ENCODE assay signal across 12 cellular contexts in genomic region chr2:48249093-48249492, GRCh38.
DNase-seq lines count a peak whose midpoint lies in the region; ATAC-seq and TF ChIP-seq lines count a peak whose summit lies in the region.
"Had no signal": no experiment of that assay in that cellular context is flagged by ENCODE, and none has a peak within 500 bp of the region (broad histone marks: within the 10 kb centered on the region; RNA-seq: fewer than 3 reads in every experiment).

No MANE protein-coding gene starts in this region.

- H3K27me3 ChIP-seq in BE2C = no peaks in the 10 kb centered on the region

- peaks cover 15% of the 10 kb centered on the region for H3K4me1 ChIP-seq in mesodermal cell (ENCODE audit: control insufficient read depth, insufficient read depth, low read length, poor library complexity, severe bottlenecking)
- no peaks in the 10 kb centered on the region for H3K4me1 ChIP-seq in BE2C

- H3K4me1 Mint-ChIP-seq in T-cell (peaks cover 0 to 3% (median 0%) of the 10 kb centered on the region in 3 donors), Calu3 (ENCODE audit: low read depth, unreplicated experiment) (no peaks in the 10 kb centered on the region)
- H3K4me1 Mint-ChIP-seq: stimulated activated effector memory CD8-positive, alpha-beta T cell treated with anti-CD3 and anti-CD28 coated beads, Interleukin-12 subunit alpha, Interleukin-12 subunit beta, amount 100 ng/mL, for 72 hours had no signal

- H3K27me3 Mint-ChIP-seq in T-cell = no peaks in the 10 kb centered on the region
- H3K27me3 Mint-ChIP-seq in Calu3 (ENCODE audit: unreplicated experiment) = no peaks in the 10 kb centered on the region
- H3K27me3 Mint-ChIP-seq: effector memory CD8-positive, alpha-beta T cell had no signal

- H3K27ac ChIP-seq in mesodermal cell (ENCODE audit: low read depth, low read length, severe bottlenecking) = peak overlapping the region; percentile 94
- H3K27ac ChIP-seq: C4-2B had no signal

- DNase-seq in AG08395 (ENCODE audit: low spot score) = peak; percentile 14
- DNase-seq in NCI-H1694 treated with DMSO at 0.1 percent for 48 hours (lab: John Stamatoyannopoulos, UW) = peak; percentile 96
- peak; percentile 67 for DNase-seq in choroid plexus epithelial cell (ENCODE audit: low read depth)
- no peak for DNase-seq in BE2C
- DNase-seq in T-cell = no peak
- no peak for DNase-seq in SW480 (ENCODE audit: low spot score)
- DNase-seq in Calu3 = no peak
- DNase-seq: effector memory CD8-positive, alpha-beta T cell; nephron progenitor cell had no signal

- CTCF ChIA-PET in T-cell (lab: Charles Lee) = no interaction called here
- CTCF ChIA-PET in Calu3 (lab: Charles Lee) = interaction anchor here (0.7 kb wide), 1 partner anchor 50 kb away, joined by 4 read pairs; no protein-coding TSS in a partner anchor

- no peak overlapping the region for H3K4me3 Mint-ChIP-seq in T-cell
- H3K4me3 Mint-ChIP-seq in Calu3 (ENCODE audit: low read depth, unreplicated experiment) = no peak overlapping the region
- H3K4me3 Mint-ChIP-seq: effector memory CD8-positive, alpha-beta T cell; nephron progenitor cell; stimulated activated effector memory CD8-positive, alpha-beta T cell treated with anti-CD3 and anti-CD28 coated beads, Interleukin-12 subunit alpha, Interleukin-12 subunit beta, amount 100 ng/mL, for 72 hours had no signal

- no CpG with 5 or more reads among the region's 2 CpGs for WGBS in mesodermal cell (ENCODE audit: insufficient coverage in 2 of 2), 2 experiments

- H3K9me3 ChIP-seq in mesodermal cell (ENCODE audit: control insufficient read depth, low read length) (no peaks in the 10 kb centered on the region), BE2C (no peaks in the 10 kb centered on the region)

- intact Hi-C loops in Calu3 (cut with micrococcal nuclease; ENCODE audit: unreplicated experiment) = no loop called here

- H3K9me3 Mint-ChIP-seq in T-cell = no peaks in the 10 kb centered on the region
- H3K9me3 Mint-ChIP-seq in Calu3 (ENCODE audit: low read depth, unreplicated experiment) = no peaks in the 10 kb centered on the region
- H3K9me3 Mint-ChIP-seq: effector memory CD8-positive, alpha-beta T cell; nephron progenitor cell; stimulated activated effector memory CD8-positive, alpha-beta T cell treated with anti-CD3 and anti-CD28 coated beads, Interleukin-12 subunit alpha, Interleukin-12 subunit beta, amount 100 ng/mL, for 72 hours had no signal

- H3K36me3 ChIP-seq in mesodermal cell (ENCODE audit: control insufficient read depth, insufficient read depth, low read length) (no peaks in the 10 kb centered on the region), BE2C (no peaks in the 10 kb centered on the region)

- POLR2A ChIA-PET in T-cell (lab: Charles Lee) = no interaction called here

- ATAC-seq in T-cell (replicated peaks in 1 of 4) = no peak
- ATAC-seq: effector memory CD8-positive, alpha-beta T cell had no signal

- H3K27ac Mint-ChIP-seq in T-cell (no peak overlapping the region), Calu3 (ENCODE audit: unreplicated experiment) (no peak overlapping the region)
- H3K27ac Mint-ChIP-seq: effector memory CD8-positive, alpha-beta T cell; stimulated activated effector memory CD8-positive, alpha-beta T cell treated with anti-CD3 and anti-CD28 coated beads, Interleukin-12 subunit alpha, Interleukin-12 subunit beta, amount 100 ng/mL, for 72 hours had no signal

- no TSS peak for BruUV-seq in Calu3 (replicated peaks; lab: Mats Ljungman, UMichigan)

- H3K36me3 Mint-ChIP-seq in T-cell (no peaks in the 10 kb centered on the region), Calu3 (ENCODE audit: insufficient read depth, unreplicated experiment) (no peaks in the 10 kb centered on the region)
- H3K36me3 Mint-ChIP-seq: stimulated activated effector memory CD8-positive, alpha-beta T cell treated with anti-CD3 and anti-CD28 coated beads, Interleukin-12 subunit alpha, Interleukin-12 subunit beta, amount 100 ng/mL, for 72 hours had no signal

- no peak overlapping the region for H3K4me3 ChIP-seq in choroid plexus epithelial cell (ENCODE audit: low read depth, low read length)
- no peak overlapping the region for H3K4me3 ChIP-seq in mesodermal cell (ENCODE audit: extremely low read depth, insufficient read depth, low read length, poor library complexity, severe bottlenecking)
- no peak overlapping the region for H3K4me3 ChIP-seq in BE2C (ENCODE audit: low read depth, low read length)

- TF ChIP-seq CTCF in choroid plexus epithelial cell (conservative IDR thresholded peaks at IDR 0.05; ENCODE audit: low read depth, low read length) = no peak
- TF ChIP-seq CTCF in BE2C (IDR thresholded peaks at IDR 0.05; ENCODE audit: low read depth, low read length) = no peak
- TF ChIP-seq CTCF in Calu3 (IDR thresholded peaks at IDR 0.05; ENCODE audit: unreplicated experiment) = no peak

Comparison
In these comparisons a context has a peak if more than half of its experiments do, and no peak if none do; other contexts are left out.
1. DNase-seq: peak in AG08395 (single experiment), NCI-H1694 treated with DMSO at 0.1 percent for 48 hours (single experiment) and choroid plexus epithelial cell (single experiment); none in BE2C (single experiment), T-cell (0 of 34), SW480 (single experiment) and Calu3 (single experiment).